In the genomic region with DNA sequence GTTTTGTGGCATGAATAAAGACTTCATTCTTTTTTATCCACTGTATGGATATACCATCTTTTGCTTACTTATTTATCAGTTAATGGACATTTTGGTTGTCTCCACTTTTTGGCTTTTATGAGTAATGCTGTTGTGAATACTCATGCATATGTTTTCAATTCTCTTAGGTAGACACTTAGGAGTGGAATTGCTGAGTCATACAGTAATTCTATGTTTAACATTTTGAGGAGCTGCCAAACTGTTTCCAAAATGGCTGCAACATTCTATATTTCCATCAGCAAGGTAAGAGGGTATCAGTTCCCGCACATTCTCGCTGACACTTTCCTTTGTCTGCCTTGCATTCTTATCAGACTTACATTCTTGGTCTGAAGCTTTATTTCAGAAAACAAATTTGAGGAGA, we compare ENCODE assay signal across 23 cellular contexts.
DNase-seq lines count a peak whose midpoint lies in the region; ATAC-seq and TF ChIP-seq lines count a peak whose summit lies in the region.
"Had no signal": no experiment of that assay in that cellular context is flagged by ENCODE, and none has a peak within 500 bp of the region (broad histone marks: within the 10 kb centered on the region; RNA-seq: fewer than 3 reads in every experiment).

No MANE protein-coding gene starts in this region.

- no peaks in the 10 kb centered on the region for H3K36me3 ChIP-seq in BJ (ENCODE audit: control insufficient read depth, insufficient read depth, low read length)
- no peaks in the 10 kb centered on the region for H3K36me3 ChIP-seq in adipocyte (ENCODE audit: control insufficient read depth, insufficient read depth, low read length, severe bottlenecking)
- H3K36me3 ChIP-seq: esophagus muscularis mucosa, Peyer's patch had no signal

- peaks cover 11% of the 10 kb centered on the region for H3K9me3 ChIP-seq in adipocyte (ENCODE audit: control insufficient read depth, low read length)
- H3K9me3 ChIP-seq: esophagus muscularis mucosa, mucosa of descending colon, Peyer's patch had no signal

- H3K4me1 ChIP-seq in adipocyte (ENCODE audit: control insufficient read depth, insufficient read depth, low read length) = no peaks in the 10 kb centered on the region
- H3K4me1 ChIP-seq: Peyer's patch had no signal

- H3K27ac Mint-ChIP-seq in HFFc6 = peak overlapping the region; percentile 61
- H3K27ac Mint-ChIP-seq: activated CD4-positive, alpha-beta T cell treated with anti-CD3 and anti-CD28 coated beads, Interleukin-2, amount 10 ng/mL, durations not matched to agents 24 days and 14 days; activated naive CD8-positive, alpha-beta T cell treated with anti-CD3 and anti-CD28 coated beads for 36 hours; activated T-helper 17 cell treated with anti-CD3 and anti-CD28 coated beads, Interleukin-2, amount 50 U/mL, for 72 hours; brain; immature natural killer cell; stimulated activated memory B cell treated with anti-CD40 and anti-IgM and Interleukin-4, amounts not matched to agents 10 μg/mL and 1 μg/mL and 100 μg/mL, for 72 hours; T-helper 17 cell had no signal

- H3K27me3 ChIP-seq in BJ (ENCODE audit: control insufficient read depth, insufficient read depth, low read length) (no peaks in the 10 kb centered on the region), adipocyte (replicated peaks; ENCODE audit: control insufficient read depth, insufficient read depth, low read length) (no peaks in the 10 kb centered on the region)
- H3K27me3 ChIP-seq: esophagus muscularis mucosa, Peyer's patch had no signal

- no peak overlapping the region for H3K4me3 Mint-ChIP-seq in HFFc6
- H3K4me3 Mint-ChIP-seq: activated CD4-positive, alpha-beta T cell treated with anti-CD3 and anti-CD28 coated beads, Interleukin-2, amount 10 ng/mL, durations not matched to agents 24 days and 14 days; activated naive CD8-positive, alpha-beta T cell treated with anti-CD3 and anti-CD28 coated beads for 36 hours; activated T-helper 17 cell treated with anti-CD3 and anti-CD28 coated beads, Interleukin-2, amount 50 U/mL, for 72 hours; brain; immature natural killer cell; stimulated activated memory B cell treated with anti-CD40 and anti-IgM and Interleukin-4, amounts not matched to agents 10 μg/mL and 1 μg/mL and 100 μg/mL, for 72 hours; T-helper 17 cell had no signal

- H3K9me3 Mint-ChIP-seq in HFFc6 = no peaks in the 10 kb centered on the region
- H3K9me3 Mint-ChIP-seq: activated CD4-positive, alpha-beta T cell treated with anti-CD3 and anti-CD28 coated beads, Interleukin-2, amount 10 ng/mL, durations not matched to agents 24 days and 14 days had no signal

- no peaks in the 10 kb centered on the region for H3K27me3 Mint-ChIP-seq in HFFc6 (ENCODE audit: insufficient read depth)
- H3K27me3 Mint-ChIP-seq: activated CD4-positive, alpha-beta T cell treated with anti-CD3 and anti-CD28 coated beads, Interleukin-2, amount 10 ng/mL, durations not matched to agents 24 days and 14 days; activated T-helper 17 cell treated with anti-CD3 and anti-CD28 coated beads, Interleukin-2, amount 50 U/mL, for 72 hours; stimulated activated memory B cell treated with anti-CD40 and anti-IgM and Interleukin-4, amounts not matched to agents 10 μg/mL and 1 μg/mL and 100 μg/mL, for 72 hours; T-helper 17 cell had no signal

- POLR2A ChIA-PET in BJ (lab: Charles Lee) = no interaction called here

- TF ChIP-seq CTCF in BJ (IDR thresholded peaks at IDR 0.05; ENCODE audit: insufficient read depth, low read depth, low read length) = no peak
- TF ChIP-seq CTCF in HFFc6 (IDR thresholded peaks at IDR 0.05) = no peak

- H3K36me3 Mint-ChIP-seq in HFFc6 (ENCODE audit: low read depth) = no peaks in the 10 kb centered on the region; the same call in 1 of the 2 replicates
- H3K36me3 Mint-ChIP-seq: activated naive CD8-positive, alpha-beta T cell treated with anti-CD3 and anti-CD28 coated beads for 36 hours; brain; immature natural killer cell; stimulated activated memory B cell treated with anti-CD40 and anti-IgM and Interleukin-4, amounts not matched to agents 10 μg/mL and 1 μg/mL and 100 μg/mL, for 72 hours had no signal

- peaks cover 34% of the 10 kb centered on the region for H3K4me1 Mint-ChIP-seq in HFFc6 (ENCODE audit: low read depth)
- H3K4me1 Mint-ChIP-seq: activated CD4-positive, alpha-beta T cell treated with anti-CD3 and anti-CD28 coated beads, Interleukin-2, amount 10 ng/mL, durations not matched to agents 24 days and 14 days; activated naive CD8-positive, alpha-beta T cell treated with anti-CD3 and anti-CD28 coated beads for 36 hours; activated T-helper 17 cell treated with anti-CD3 and anti-CD28 coated beads, Interleukin-2, amount 50 U/mL, for 72 hours; brain; immature natural killer cell; stimulated activated memory B cell treated with anti-CD40 and anti-IgM and Interleukin-4, amounts not matched to agents 10 μg/mL and 1 μg/mL and 100 μg/mL, for 72 hours; T-helper 17 cell had no signal

- CTCF ChIA-PET in BJ (lab: Yijun Ruan, JAX) = no interaction called here

- no peak overlapping the region for H3K9ac ChIP-seq in adipocyte (ENCODE audit: low read length)

- H3K4me3 ChIP-seq in BJ (ENCODE audit: low read depth, low read length) (no peak overlapping the region), adipocyte (ENCODE audit: low read length) (no peak overlapping the region)
- H3K4me3 ChIP-seq: esophagus muscularis mucosa, mucosa of descending colon, Peyer's patch, skin epidermis had no signal

- peak; percentile 26 for DNase-seq in BJ (ENCODE audit: low read depth)
- DNase-seq in HFFc6 = peak; percentile 63
- peak; percentile 83 for DNase-seq in adipocyte (ENCODE audit: low read depth)
- peak; percentile 78 for DNase-seq in fibroblast of peridontal ligament (ENCODE audit: extremely low read depth)
- no peak for DNase-seq in OCI-M1 (lab: John Stamatoyannopoulos, UW)
- DNase-seq in COLO668 (lab: John Stamatoyannopoulos, UW; ENCODE audit: unreplicated experiment) = no peak
- DNase-seq in RKO (ENCODE audit: low spot score) = no peak
- DNase-seq: activated CD4-positive, alpha-beta T cell treated with anti-CD3 and anti-CD28 coated beads, Interleukin-2, amount 10 ng/mL, durations not matched to agents 24 days and 14 days; activated naive CD8-positive, alpha-beta T cell treated with anti-CD3 and anti-CD28 coated beads for 36 hours; immature natural killer cell; left ventricle myocardium superior; mucosa of descending colon; NCI-H1105; NCI-H2029; NCI-H2227 treated with DMSO at 0.1 percent for 48 hours; Peyer's patch; T-helper 17 cell had no signal

- ATAC-seq in GM18868 (IDR thresholded peaks at IDR 0.05; ENCODE audit: unreplicated experiment) = no peak
- ATAC-seq: activated T-helper 17 cell treated with anti-CD3 and anti-CD28 coated beads, Interleukin-2, amount 50 U/mL, for 72 hours; left ventricle myocardium superior; mucosa of descending colon; stimulated activated memory B cell treated with anti-CD40 and anti-IgM and Interleukin-4, amounts not matched to agents 10 μg/mL and 1 μg/mL and 100 μg/mL, for 72 hours; T-helper 17 cell had no signal

Comparison
In these comparisons a context has a peak if more than half of its experiments do, and no peak if none do; other contexts are left out.
1. DNase-seq: peak in BJ (single experiment), HFFc6 (single experiment), adipocyte (single experiment) and fibroblast of peridontal ligament (single experiment); none in OCI-M1 (single experiment), COLO668 (single experiment) and RKO (single experiment).